In genomic region chr4:127880764-127881564, GRCh38 we compare ENCODE assay signal across 8 cellular contexts. TPM values are rescaled to one million over a fixed set of nuclear protein-coding genes. Genes with fewer than 3 reads are reported as not detected.
A peak's percentile ranks its signal among the peaks of the same experiment; 100 is the strongest.
DNase-seq lines count a peak whose midpoint lies in the region; ATAC-seq and TF ChIP-seq lines count a peak whose summit lies in the region.

Gene PLK4 (plus strand): TSS chr4:127880893. CDS start chr4:127881135, 242 bp downstream.

- H3K27ac ChIP-seq in WERI-Rb-1 (peak within 1 kb of the TSS; percentile 99), mammary epithelial cell (ENCODE audit: insufficient read depth, low read depth, low read length) (peak within 1 kb of the TSS; percentile 95), iPS-20b (ENCODE audit: low read length) (peak within 1 kb of the TSS; percentile 99), skeletal muscle tissue (ENCODE audit: low read depth, low read length) (peak within 1 kb of the TSS; percentile 39)

- no peaks in the 10 kb centered on the region for H4K20me1 ChIP-seq in mammary epithelial cell (ENCODE audit: insufficient read depth, low read length)

- peak; percentile 96 for DNase-seq in AG08396 (ENCODE audit: low spot score)
- DNase-seq in NCI-H2227 treated with DMSO at 0.1 percent for 48 hours (lab: John Stamatoyannopoulos, UW) = peak; percentile 91
- DNase-seq in WERI-Rb-1 = peak; percentile 99
- peak; percentile 93 for DNase-seq in mammary epithelial cell

- TF ChIP-seq CTCF in WERI-Rb-1 (IDR thresholded peaks at IDR 0.05; ENCODE audit: low read depth, low read length) (no peak), mammary epithelial cell (conservative IDR thresholded peaks at IDR 0.05 in 1 of 2, IDR thresholded peaks at IDR 0.05 in 1 of 2; ENCODE audit: extremely low read depth in 1 of 2, insufficient read depth in 1 of 2, low read depth in 1 of 2, low read length in 2 of 2) (no peak)

- peak within 1 kb of the TSS; percentile 76 for H3K4me2 ChIP-seq in mammary epithelial cell (ENCODE audit: insufficient read depth, low read depth, low read length)

- H3K9me3 ChIP-seq in WERI-Rb-1 (ENCODE audit: severe bottlenecking) (no peaks in the 10 kb centered on the region), mammary epithelial cell (replicated peaks; ENCODE audit: insufficient read depth, low read length) (no peaks in the 10 kb centered on the region), iPS-20b (ENCODE audit: insufficient read depth, low read depth, low read length) (no peaks in the 10 kb centered on the region), skeletal muscle tissue (ENCODE audit: control insufficient read depth in 3 of 3, low read length in 3 of 3) (no peaks in the 10 kb centered on the region)

- 1% methylated on average over 16 of the region's 70 CpGs for WGBS in mammary epithelial cell (ENCODE audit: low coverage, missing lambda C conversion rate)

- H3K4me3 ChIP-seq in WERI-Rb-1 (ENCODE audit: low read depth, low read length) (peak within 1 kb of the TSS; percentile 84), mammary epithelial cell (replicated peaks in 1 of 3; ENCODE audit: insufficient read depth in 1 of 3, low read depth in 2 of 3, low read length in 3 of 3) (peak within 1 kb of the TSS; percentile 91 to 96 (median 94)), iPS-20b (ENCODE audit: low read length) (peak within 1 kb of the TSS; percentile 99), skeletal muscle tissue (ENCODE audit: low read length in 3 of 3) (peak within 1 kb of the TSS; percentile 89 to 93 (median 89))

- intact Hi-C loops in mammary epithelial cell (cut with micrococcal nuclease) = loop anchor here (1.0 to 5.0 kb wide), 5 partner anchors 25 to 258 kb away; partner anchors contain the start of genes ABHD18, LARP1B and MFSD8

- dilution Hi-C loops in mammary epithelial cell (cut with HindIII; ENCODE audit: low sequenced_read_pairs) = no loop called here

- peak; percentile 95 for ATAC-seq in HG03175 (IDR thresholded peaks at IDR 0.05; ENCODE audit: unreplicated experiment)

- H3K4me1 ChIP-seq in mammary epithelial cell (ENCODE audit: insufficient read depth, low read length) (no peaks in the 10 kb centered on the region), iPS-20b (ENCODE audit: insufficient read depth, low read length) (no peaks in the 10 kb centered on the region), skeletal muscle tissue (ENCODE audit: control insufficient read depth in 3 of 3, insufficient read depth in 3 of 3, low read length in 3 of 3) (peaks cover 5 to 10% (median 7%) of the 10 kb centered on the region in 3 donors)

- CTCF ChIA-PET in mammary epithelial cell (lab: Charles Lee; ENCODE audit: low non-redundant PET) = no interaction called here

- H2AFZ ChIP-seq in mammary epithelial cell (ENCODE audit: low read depth, low read length) = peak within 1 kb of the TSS; percentile 99

- no TSS peak for BruUV-seq in mammary epithelial cell (replicated peaks; lab: Mats Ljungman, UMichigan)

- peak; percentile 61 for TF ChIP-seq POLR2A in GM18951 (IDR thresholded peaks at IDR 0.05; ENCODE audit: extremely low read depth, insufficient read depth, insufficient read length)

- H3K36me3 ChIP-seq in WERI-Rb-1 (peaks cover 45% of the 10 kb centered on the region), mammary epithelial cell (ENCODE audit: insufficient read depth, low read length) (peaks cover 13% of the 10 kb centered on the region), iPS-20b (ENCODE audit: insufficient read depth, low read depth, low read length) (peaks cover 41% of the 10 kb centered on the region), skeletal muscle tissue (ENCODE audit: control insufficient read depth in 3 of 3, insufficient read depth in 3 of 3, low read length in 3 of 3) (no peaks in the 10 kb centered on the region)

- no peaks in the 10 kb centered on the region for H3K27me3 ChIP-seq in WERI-Rb-1 (ENCODE audit: insufficient read depth, low read depth, severe bottlenecking)
- H3K27me3 ChIP-seq in mammary epithelial cell (ENCODE audit: insufficient read depth, low read length) = no peaks in the 10 kb centered on the region
- no peaks in the 10 kb centered on the region for H3K27me3 ChIP-seq in iPS-20b (ENCODE audit: insufficient read depth, low read length)
- H3K27me3 ChIP-seq in skeletal muscle tissue (ENCODE audit: control insufficient read depth in 3 of 3, insufficient read depth in 3 of 3, low read length in 3 of 3) = no peaks in the 10 kb centered on the region

- in situ Hi-C loops in GM18951 (cut with MboI; ENCODE audit: low sequenced_read_pairs, unreplicated experiment) = no loop called here
- in situ Hi-C loops in mammary epithelial cell (cut with MboI; ENCODE audit: low sequenced_read_pairs in 2 of 2) = loop anchor here in 1 of 2 donors (10.0 kb wide), 1 partner anchor 84 kb away; the partner anchor contains the start of genes ABHD18 and MFSD8

- H3K9ac ChIP-seq in mammary epithelial cell (ENCODE audit: insufficient read depth, low read length) (peak within 1 kb of the TSS; percentile 96), iPS-20b (ENCODE audit: low read depth, low read length) (peak within 1 kb of the TSS; percentile 100), skeletal muscle tissue (ENCODE audit: low read depth in 1 of 3, low read length in 3 of 3) (peak within 1 kb of the TSS; percentile 72 to 83 (median 80))

- H3K79me2 ChIP-seq in mammary epithelial cell (ENCODE audit: insufficient read depth, low read length) = peaks cover 55% of the 10 kb centered on the region

RNA-seq across cellular contexts. Expression of gene PLK4, which starts in this region (rescaled TPM):
- 10 to 100 TPM in 1 of 2 donors, 1 to 10 TPM in 1; 2.8 to 15.2 TPM for total RNA-seq in mammary epithelial cell
- polyA plus RNA-seq in mammary epithelial cell = 13.1 TPM
- polyA minus RNA-seq in mammary epithelial cell = 10.5 TPM
- 5.7 TPM for total RNA-seq in skeletal muscle tissue

Comparison
In these comparisons a context has a peak if more than half of its experiments do, and no peak if none do; other contexts are left out.
1. Peak in every context shown above with its lines: DNase-seq, ATAC-seq, H3K4me3 ChIP-seq and H3K27ac ChIP-seq.
2. H3K27ac ChIP-seq: peak in every context shown above with its lines; median percentile 99 in WERI-Rb-1; 99 in iPS-20b; 95 in mammary epithelial cell; 39 in skeletal muscle tissue.